Comparison of ENCODE assay signal across 12 cellular contexts in genomic region chr13:98495627-98496238, GRCh38.
DNase-seq lines count a peak whose midpoint lies in the region; ATAC-seq and TF ChIP-seq lines count a peak whose summit lies in the region.
"Had no signal": no experiment of that assay in that cellular context is flagged by ENCODE, and none has a peak within 500 bp of the region (broad histone marks: within the 10 kb centered on the region; RNA-seq: fewer than 3 reads in every experiment).

No MANE protein-coding gene starts in this region.

- H3K27ac ChIP-seq in parathyroid adenoma (peak overlapping the region; percentile 56), trophoblast cell (ENCODE audit: low read depth, low read length) (no peak overlapping the region)
- H3K27ac ChIP-seq: HL-60 had no signal

- H3K79me1 ChIP-seq in trophoblast cell (ENCODE audit: low read length): no peaks in the 10 kb centered on the region

- no peak overlapping the region for H3K14ac ChIP-seq in trophoblast cell (ENCODE audit: low read length)

- no peak overlapping the region for H3K4ac ChIP-seq in trophoblast cell (ENCODE audit: low read depth, low read length)

- no peak overlapping the region for H2AFZ ChIP-seq in parathyroid adenoma
- no peak overlapping the region for H2AFZ ChIP-seq in trophoblast cell (ENCODE audit: insufficient read depth, low read length, poor library complexity)

- ATAC-seq in SK-N-SH treated with all-trans-retinoic acid at 6 μM for 48 hours: peak; percentile 45
- peak; percentile 54 for ATAC-seq in Right ventricle myocardium superior (ENCODE audit: poor library complexity)
- ATAC-seq in HG02981 (IDR thresholded peaks at IDR 0.05; ENCODE audit: unreplicated experiment): no peak
- ATAC-seq: esophagus mucosa had no signal

- no CpG with 5 or more reads among the region's 11 CpGs for WGBS in trophoblast cell (ENCODE audit: extremely low coverage, insufficient coverage, insufficient read length)

- TF ChIP-seq CTCF in AG10803 (conservative IDR thresholded peaks at IDR 0.05; ENCODE audit: low read length) (no peak), parathyroid adenoma (IDR thresholded peaks at IDR 0.05) (no peak)

- H2BK120ac ChIP-seq in trophoblast cell (ENCODE audit: insufficient read depth, low read length, poor library complexity): no peak overlapping the region

- H3K9ac ChIP-seq in parathyroid adenoma (no peak overlapping the region), trophoblast cell (ENCODE audit: low read length) (no peak overlapping the region)

- H2BK12ac ChIP-seq in trophoblast cell (ENCODE audit: low read length): no peak overlapping the region

- H3K18ac ChIP-seq in trophoblast cell (ENCODE audit: low read length): no peak overlapping the region

- no peak overlapping the region for H2AK5ac ChIP-seq in trophoblast cell (ENCODE audit: low read length)

- in situ Hi-C loops in KBM-7 (cut with MboI; ENCODE audit: low pct_unique_long_range_greater_than_20kb, low sequenced_read_pairs): no loop called here

- no peak overlapping the region for H4K8ac ChIP-seq in trophoblast cell (ENCODE audit: low read depth, low read length)

- no peak overlapping the region for H4K91ac ChIP-seq in trophoblast cell (ENCODE audit: low read depth, low read length)

- intact Hi-C loops in Right ventricle myocardium superior (cut with DNase I): loop anchor here (5.0 kb wide), 1 partner anchor 77 kb away; no protein-coding TSS in a partner anchor

- H3K27me3 ChIP-seq in parathyroid adenoma (ENCODE audit: control insufficient read depth, insufficient read depth, low read length) (no peaks in the 10 kb centered on the region), trophoblast cell (ENCODE audit: insufficient read depth, low read length) (no peaks in the 10 kb centered on the region)

- H3K4me2 ChIP-seq in parathyroid adenoma (ENCODE audit: low read length) (no peak overlapping the region), trophoblast cell (ENCODE audit: low read length) (no peak overlapping the region)

- DNase-seq in AG10803 (ENCODE audit: low read depth) (peak; percentile 48), Right ventricle myocardium superior (no peak), trophoblast cell (no peak), AML-193 (lab: John Stamatoyannopoulos, UW) (no peak), KBM-7 (no peak)
- DNase-seq: activated naive CD4-positive, alpha-beta T cell treated with Interleukin-2 at 50 U/mL for 16 hours; NCI-H2171 treated with DMSO at 0.1 percent for 48 hours had no signal

- no peak overlapping the region for H2BK5ac ChIP-seq in trophoblast cell (ENCODE audit: low read depth, low read length, poor library complexity)

- H3K4me1 ChIP-seq in parathyroid adenoma: peaks cover 5% of the 10 kb centered on the region
- peaks cover 0 to 6% of the 10 kb centered on the region in 2 experiments for H3K4me1 ChIP-seq in trophoblast cell (ENCODE audit: control insufficient read depth in 1 of 2, insufficient read depth in 2 of 2, low read length in 2 of 2)

- H3K36me3 ChIP-seq in parathyroid adenoma (ENCODE audit: control insufficient read depth, insufficient read depth, low read length) (no peaks in the 10 kb centered on the region), trophoblast cell (ENCODE audit: control insufficient read depth in 1 of 2, insufficient read depth in 2 of 2, low read length in 2 of 2) (peaks cover 0 to 7% of the 10 kb centered on the region in 2 experiments)

- H3K4me3 ChIP-seq in AG10803 (ENCODE audit: low read length): peak overlapping the region; percentile 22
- H3K4me3 ChIP-seq in parathyroid adenoma (ENCODE audit: low read depth, low read length): no peak overlapping the region
- no peak overlapping the region for H3K4me3 ChIP-seq in trophoblast cell (ENCODE audit: low read depth, low read length)

- H3K79me2 ChIP-seq in parathyroid adenoma (peaks cover 27% of the 10 kb centered on the region), trophoblast cell (ENCODE audit: control insufficient read depth, insufficient read depth, low read length, poor library complexity) (no peaks in the 10 kb centered on the region)

- no peaks in the 10 kb centered on the region for H3K9me3 ChIP-seq in parathyroid adenoma (ENCODE audit: control insufficient read depth, low read length)
- H3K9me3 ChIP-seq in trophoblast cell (ENCODE audit: insufficient read depth, low read depth, low read length): no peaks in the 10 kb centered on the region

- H3K23ac ChIP-seq in trophoblast cell (ENCODE audit: low read length): no peak overlapping the region

- no peak overlapping the region for H4K12ac ChIP-seq in trophoblast cell (ENCODE audit: low read depth, low read length)

TF ChIP-seq in SK-N-SH treated with all-trans-retinoic acid at 6 μM for 48 hours, 23 proteins besides CTCF, POLR2A, EP300 and RAD21:
- TF ChIP-seq TSHZ2 (CRISPR knock-in tag; IDR thresholded peaks at IDR 0.05) (no peak), SNAI2 (CRISPR knock-in tag; IDR thresholded peaks at IDR 0.05) (no peak), GLIS3 (CRISPR knock-in tag; IDR thresholded peaks at IDR 0.05) (no peak), PATZ1 (CRISPR knock-in tag; IDR thresholded peaks at IDR 0.05; ENCODE audit: borderline replicate concordance) (no peak), TOX (CRISPR knock-in tag; IDR thresholded peaks at IDR 0.05; ENCODE audit: borderline replicate concordance) (no peak), ZC3H10 (CRISPR knock-in tag; IDR thresholded peaks at IDR 0.05) (no peak), ESRRG (CRISPR knock-in tag; IDR thresholded peaks at IDR 0.05) (no peak), TCF4 (CRISPR knock-in tag; IDR thresholded peaks at IDR 0.05; ENCODE audit: borderline replicate concordance) (no peak), ZNF70 (CRISPR knock-in tag; IDR thresholded peaks at IDR 0.05) (no peak), ARNTL (CRISPR knock-in tag; IDR thresholded peaks at IDR 0.05; ENCODE audit: borderline replicate concordance, low read depth) (no peak), CREB5 (CRISPR knock-in tag; IDR thresholded peaks at IDR 0.05; ENCODE audit: low read depth) (no peak), ZNF565 (CRISPR knock-in tag; conservative IDR thresholded peaks at IDR 0.05; ENCODE audit: low read depth) (no peak), OSR1 (CRISPR knock-in tag; IDR thresholded peaks at IDR 0.05) (no peak), CSDC2 (CRISPR knock-in tag; IDR thresholded peaks at IDR 0.05) (no peak), BACH2 (CRISPR knock-in tag; IDR thresholded peaks at IDR 0.05; ENCODE audit: borderline replicate concordance) (no peak), ZNF8 (CRISPR knock-in tag; IDR thresholded peaks at IDR 0.05) (no peak), RARB (CRISPR knock-in tag; IDR thresholded peaks at IDR 0.05) (no peak)
